Comparison of ENCODE assay signal across 1 cellular context in genomic region chr6:167341038-167341613, GRCh38.
TF ChIP-seq lines count a peak whose summit lies in the region.

No MANE protein-coding gene starts in this region.

TF ChIP-seq in HepG2, 621 proteins besides CTCF, POLR2A, EP300 and RAD21 (continued from another document):
- TF ChIP-seq ZBTB40 (IDR thresholded peaks at IDR 0.05) (no peak), ZBTB40 (CRISPR knock-in tag; IDR thresholded peaks at IDR 0.05) (no peak)
